In the genomic region with DNA sequence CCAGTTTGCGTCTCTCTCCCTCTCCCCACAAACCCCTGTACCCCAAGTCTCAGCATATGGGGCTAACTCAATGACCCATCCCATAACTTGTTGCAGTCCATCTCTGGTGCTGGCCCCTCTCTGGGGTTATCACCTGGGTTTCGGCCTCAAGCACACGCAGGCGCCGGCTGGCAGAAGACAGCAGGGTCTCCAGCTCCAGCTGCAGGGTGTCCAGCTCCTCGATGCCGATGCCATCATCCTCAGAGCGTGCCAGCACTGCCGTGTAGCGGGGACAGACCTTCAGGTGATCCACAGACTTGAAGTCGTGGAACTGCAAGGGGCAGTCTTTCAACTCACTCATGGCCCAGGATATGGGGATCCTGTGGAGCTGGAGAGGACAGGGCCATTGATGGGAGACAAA, we compare ENCODE assay signal across 10 cellular contexts. TPM values are rescaled to one million over a fixed set of nuclear protein-coding genes. Genes with fewer than 3 reads are reported as not detected.
A peak's percentile ranks its signal among the peaks of the same experiment; 100 is the strongest.
DNase-seq lines count a peak whose midpoint lies in the region; ATAC-seq and TF ChIP-seq lines count a peak whose summit lies in the region.
"Had no signal": no experiment of that assay in that cellular context is flagged by ENCODE, and none has a peak within 500 bp of the region (broad histone marks: within the 10 kb centered on the region; RNA-seq: fewer than 3 reads in every experiment).

No MANE protein-coding gene starts in this region.

- no peak for DNase-seq in GM23248
- no peak for DNase-seq in activated naive CD8-positive, alpha-beta T cell treated with anti-CD3 and anti-CD28 coated beads, Interleukin-2, amount 50 U/mL, for 24 hours
- no peak for DNase-seq in NCI-H748 treated with DMSO at 0.1 percent for 48 hours (lab: John Stamatoyannopoulos, UW)
- no peak for DNase-seq in NCI-H1092 (lab: John Stamatoyannopoulos, UW)
- no peak for DNase-seq in NCI-H526 treated with DMSO at 0.1 percent for 48 hours (lab: John Stamatoyannopoulos, UW)
- DNase-seq: NCI-H2029 treated with DMSO at 0.1 percent for 48 hours, T1000 had no signal

- H3K4me1 ChIP-seq in GM23248 (ENCODE audit: insufficient read depth) (peaks cover 13% of the 10 kb centered on the region), muscle layer of duodenum (ENCODE audit: control insufficient read depth in 1 of 2, insufficient read depth in 2 of 2, low read length in 2 of 2) (peaks cover 5 to 38% of the 10 kb centered on the region in 2 donors)

- H3K9me3 Mint-ChIP-seq in activated naive CD8-positive, alpha-beta T cell treated with anti-CD3 and anti-CD28 coated beads, Interleukin-2, amount 50 U/mL, for 24 hours: no peaks in the 10 kb centered on the region

- H3K27ac ChIP-seq in 22Rv1: peak overlapping the region; percentile 92; the same call in 1 of the 2 replicates
- H3K27ac ChIP-seq in GM23248: no peak overlapping the region
- H3K27ac ChIP-seq in muscle layer of duodenum (ENCODE audit: low read length): peak overlapping the region; percentile 97

- in situ Hi-C loops in GM23248 (cut with MboI): no loop called here

- H4K20me1 ChIP-seq in GM23248 (ENCODE audit: insufficient read depth): no peaks in the 10 kb centered on the region

- no peaks in the 10 kb centered on the region for H3K9me2 ChIP-seq in GM23248 (ENCODE audit: insufficient read depth)

- 94% methylated on average over 11 of the region's 11 CpGs for WGBS in GM23248 (ENCODE audit: low coverage in 1 of 2, low lambda C conversion rate in 2 of 2, missing lambda C conversion rate in 2 of 2), 2 experiments

- H3K9ac ChIP-seq in GM23248: peak overlapping the region; percentile 99; the same call in 1 of the 2 replicates

- H3K27me3 Mint-ChIP-seq in activated naive CD8-positive, alpha-beta T cell treated with anti-CD3 and anti-CD28 coated beads, Interleukin-2, amount 50 U/mL, for 24 hours: no peaks in the 10 kb centered on the region

- H3K4me3 ChIP-seq in GM23248 (peak overlapping the region; percentile 99), muscle layer of duodenum (ENCODE audit: low read depth in 1 of 2, low read length in 2 of 2) (no peak overlapping the region)

- H3K4me3 Mint-ChIP-seq in activated naive CD8-positive, alpha-beta T cell treated with anti-CD3 and anti-CD28 coated beads, Interleukin-2, amount 50 U/mL, for 24 hours: peak overlapping the region; percentile 99

- no peak overlapping the region for H3K27ac Mint-ChIP-seq in activated naive CD8-positive, alpha-beta T cell treated with anti-CD3 and anti-CD28 coated beads, Interleukin-2, amount 50 U/mL, for 24 hours

- H3K9me3 ChIP-seq in GM23248 (ENCODE audit: low read depth): no peaks in the 10 kb centered on the region
- H3K9me3 ChIP-seq in muscle layer of duodenum (ENCODE audit: control insufficient read depth in 1 of 2, low read length in 2 of 2): no peaks in the 10 kb centered on the region

- TF ChIP-seq CTCF in 22Rv1 (IDR thresholded peaks at IDR 0.05): no peak

- H3K27me3 ChIP-seq in GM23248 (replicated peaks; ENCODE audit: insufficient read depth) (no peaks in the 10 kb centered on the region), muscle layer of duodenum (ENCODE audit: low read depth, low read length) (no peaks in the 10 kb centered on the region)

- no peak for ATAC-seq in activated naive CD8-positive, alpha-beta T cell treated with anti-CD3 and anti-CD28 coated beads, Interleukin-2, amount 50 U/mL, for 24 hours
- no peak for ATAC-seq in HG03354 (IDR thresholded peaks at IDR 0.05; ENCODE audit: poor library complexity, severe bottlenecking, unreplicated experiment)

- peak overlapping the region; percentile 97 for H3K4me2 ChIP-seq in GM23248 (ENCODE audit: unreplicated experiment)

- no peak overlapping the region for H2AFZ ChIP-seq in GM23248

- H3K36me3 Mint-ChIP-seq in activated naive CD8-positive, alpha-beta T cell treated with anti-CD3 and anti-CD28 coated beads, Interleukin-2, amount 50 U/mL, for 24 hours (ENCODE audit: low read depth): peaks cover 59% of the 10 kb centered on the region

- peaks cover 61% of the 10 kb centered on the region for H3K79me2 ChIP-seq in GM23248 (ENCODE audit: insufficient read depth)

- peaks cover 77% of the 10 kb centered on the region for H3K4me1 Mint-ChIP-seq in activated naive CD8-positive, alpha-beta T cell treated with anti-CD3 and anti-CD28 coated beads, Interleukin-2, amount 50 U/mL, for 24 hours

- peaks cover 21% of the 10 kb centered on the region for H3K36me3 ChIP-seq in GM23248 (ENCODE audit: low read depth)
- peaks cover 30 to 38% of the 10 kb centered on the region in 2 donors for H3K36me3 ChIP-seq in muscle layer of duodenum (ENCODE audit: control insufficient read depth in 1 of 2, insufficient read depth in 2 of 2, low read length in 2 of 2)

- H3F3A ChIP-seq in GM23248 (ENCODE audit: insufficient read depth): peaks cover 5% of the 10 kb centered on the region

RNA-seq across cellular contexts. Expression of a gene that starts 1.1 kb away (rescaled TPM):
- 131 and 135 TPM in 2 replicates for total RNA-seq in GM23248 (2014; rRNA removed; shearing (Covaris generic))
- 85.1 and 87.7 TPM in 2 replicates for polyA plus RNA-seq in GM23248 (2016; fragmentation: Nextera tagmentation; extraction: Ambion mirVana)

RNA-seq across cellular contexts. Expression of a gene that starts 1.8 kb away (rescaled TPM):
- total RNA-seq in GM23248 (2014; rRNA removed; shearing (Covaris generic)): 315 and 325 TPM in 2 replicates
- polyA plus RNA-seq in GM23248 (2016; fragmentation: Nextera tagmentation; extraction: Ambion mirVana): 182 and 190 TPM in 2 replicates

RNA-seq across cellular contexts. Expression of a gene that starts 18.9 kb away (rescaled TPM):
- total RNA-seq in GM23248 (2014; rRNA removed; shearing (Covaris generic)): 30.3 and 31.1 TPM in 2 replicates
- 20.1 and 26.9 TPM in 2 replicates for polyA plus RNA-seq in GM23248 (2016; fragmentation: Nextera tagmentation; extraction: Ambion mirVana)

RNA-seq across cellular contexts. Expression of a gene that starts 21.4 kb away (rescaled TPM):
- total RNA-seq in GM23248 (2014; rRNA removed; shearing (Covaris generic)): 26.9 and 30.6 TPM in 2 replicates
- polyA plus RNA-seq in GM23248 (2016; fragmentation: Nextera tagmentation; extraction: Ambion mirVana): 27.7 and 28.3 TPM in 2 replicates

RNA-seq across cellular contexts. Expression of a gene that starts 41.4 kb away (rescaled TPM):
- 18.0 and 36.5 TPM in 2 replicates for total RNA-seq in GM23248 (2014; rRNA removed; shearing (Covaris generic))
- 23.0 and 24.6 TPM in 2 replicates for polyA plus RNA-seq in GM23248 (2016; fragmentation: Nextera tagmentation; extraction: Ambion mirVana)
